1 cellular context compared by ENCODE assay signal in genomic region chr3:123202451-123202850, GRCh38.
A peak's percentile ranks its signal among the peaks of the same experiment; 100 is the strongest.
TF ChIP-seq lines count a peak whose summit lies in the region.

No MANE protein-coding gene starts in this region.

TF ChIP-seq in HepG2, 621 proteins besides CTCF, POLR2A, EP300 and RAD21 (continued from another document):
- TF ChIP-seq ZNF343 (CRISPR knock-in tag; IDR thresholded peaks at IDR 0.05) = 0 out of 2 replicates have a peak, but pooled peaks have one; percentile 5
- TF ChIP-seq ZNF543 (CRISPR knock-in tag; IDR thresholded peaks at IDR 0.05) = 0 out of 2 replicates have a peak, but pooled peaks have one; percentile 8
